In genomic region chr1:45620588-45621500, GRCh38 we compare ENCODE assay signal across 12 cellular contexts. TPM values are rescaled to one million over a fixed set of nuclear protein-coding genes. Genes with fewer than 3 reads are reported as not detected.
A peak's percentile ranks its signal among the peaks of the same experiment; 100 is the strongest.
DNase-seq lines count a peak whose midpoint lies in the region; ATAC-seq, FAIRE-seq and TF ChIP-seq lines count a peak whose summit lies in the region.
"Had no signal": no experiment of that assay in that cellular context is flagged by ENCODE, and none has a peak within 500 bp of the region (broad histone marks: within the 10 kb centered on the region; RNA-seq: fewer than 3 reads in every experiment).

No MANE protein-coding gene starts in this region.

- H3K4me2 ChIP-seq in BLaER1 treated with 17β-estradiol and CSF1 and Interleukin-3, amounts not matched to agents 10 nM and 100 nM: peak overlapping the region in 3 of 11 experiments; percentile 55 to 62 (median 59); a peak in 4 of 22 replicates
- no peak overlapping the region for H3K4me2 ChIP-seq in H9 (ENCODE audit: insufficient read depth, insufficient read length, low read length)

- no peak overlapping the region for H3K23ac ChIP-seq in H9 (ENCODE audit: insufficient read length, low read depth, low read length)

- peaks cover 0 to 82% (median 60%) of the 10 kb centered on the region in 11 experiments; a peak in 19 of 22 replicates for H4K20me1 ChIP-seq in BLaER1 treated with 17β-estradiol and CSF1 and Interleukin-3, amounts not matched to agents 10 nM and 100 nM
- H4K20me1 ChIP-seq in H9 (ENCODE audit: control insufficient read depth, insufficient read depth, insufficient read length): no peaks in the 10 kb centered on the region

- peaks cover 0 to 4% of the 10 kb centered on the region in 2 experiments; a peak in 1 of 4 replicates for H3K4me1 Mint-ChIP-seq in H9
- H3K4me1 Mint-ChIP-seq in dendritic cell treated with granulocyte-macrophage colony-stimulating factor and Interleukin-4, amounts not matched to agents 40 ng/mL and 50 ng/mL, for 4 days (ENCODE audit: low read depth): peaks cover 24% of the 10 kb centered on the region
- H3K4me1 Mint-ChIP-seq in natural killer cell: peaks cover 0 to 11% of the 10 kb centered on the region in 2 donors

- no peak overlapping the region for H2BK12ac ChIP-seq in H9 (ENCODE audit: insufficient read length, low read depth, low read length)

- no peak overlapping the region for H2AFZ ChIP-seq in H9 (ENCODE audit: low read length)

- no peak overlapping the region for H3T11ph ChIP-seq in H9 (ENCODE audit: low read length)

- H3K23me2 ChIP-seq in H9 (ENCODE audit: insufficient read length, low read depth, low read length, poor library complexity, severe bottlenecking): no peaks in the 10 kb centered on the region

- no peak overlapping the region for H3K14ac ChIP-seq in H9 (ENCODE audit: insufficient read depth, low read length)

- no peak overlapping the region for H3K4me3 Mint-ChIP-seq in H9
- no peak overlapping the region for H3K4me3 Mint-ChIP-seq in dendritic cell treated with granulocyte-macrophage colony-stimulating factor and Interleukin-4, amounts not matched to agents 40 ng/mL and 50 ng/mL, for 4 days
- H3K4me3 Mint-ChIP-seq in natural killer cell: no peak overlapping the region

- H3K27ac ChIP-seq in BLaER1 treated with 17β-estradiol and CSF1 and Interleukin-3, amounts not matched to agents 10 nM and 100 nM: peak overlapping the region in 6 of 11 experiments; percentile 4 to 53 (median 34); a peak in 7 of 22 replicates
- H3K27ac ChIP-seq in H9 (ENCODE audit: insufficient read length, low read depth, low read length): no peak overlapping the region

- H4K8ac ChIP-seq in H9 (replicated peaks; ENCODE audit: insufficient read length, low read depth, low read length): no peak overlapping the region

- TF ChIP-seq POLR2A in H54 (IDR thresholded peaks at IDR 0.05; ENCODE audit: low read depth, low read length): no peak

- no peaks in the 10 kb centered on the region for H3K27me3 ChIP-seq in BLaER1 treated with 17β-estradiol and CSF1 and Interleukin-3, amounts not matched to agents 10 nM and 100 nM
- H3K27me3 ChIP-seq in H9 (ENCODE audit: insufficient read depth, low read length): no peaks in the 10 kb centered on the region
- H3K27me3 ChIP-seq: Peyer's patch had no signal

- no peak overlapping the region for H2BK20ac ChIP-seq in H9 (ENCODE audit: low read depth, low read length, poor library complexity, severe bottlenecking)

- no peak overlapping the region for H2BK120ac ChIP-seq in H9 (ENCODE audit: low read depth, low read length, poor library complexity, severe bottlenecking)

- no peaks in the 10 kb centered on the region for H3K79me1 ChIP-seq in H9 (ENCODE audit: insufficient read depth, low read depth, low read length, poor library complexity, severe bottlenecking)

- H3K18ac ChIP-seq in H9 (ENCODE audit: insufficient read length, low read depth, low read length): no peak overlapping the region

- H3K36me3 Mint-ChIP-seq in H9 (ENCODE audit: insufficient read depth in 1 of 3, low read depth in 3 of 3) (peaks cover 22 to 50% (median 38%) of the 10 kb centered on the region in 3 experiments; a peak in 6 of 7 replicates), natural killer cell (peaks cover 23% of the 10 kb centered on the region)
- H3K36me3 Mint-ChIP-seq in dendritic cell treated with granulocyte-macrophage colony-stimulating factor and Interleukin-4, amounts not matched to agents 40 ng/mL and 50 ng/mL, for 4 days (ENCODE audit: low read depth): peaks cover 56% of the 10 kb centered on the region

- peak in 1 of 3 donors; percentile 14 for ATAC-seq in natural killer cell

- no peak for TF ChIP-seq CTCF in H9 (conservative IDR thresholded peaks at IDR 0.05)
- no peak for TF ChIP-seq CTCF in natural killer cell (IDR thresholded peaks at IDR 0.05)
- TF ChIP-seq CTCF in foreskin fibroblast (IDR thresholded peaks at IDR 0.05; ENCODE audit: low read depth, low read length): no peak

- H3K9me3 ChIP-seq in BLaER1 treated with 17β-estradiol and CSF1 and Interleukin-3, amounts not matched to agents 10 nM and 100 nM (replicated peaks in 1 of 11): no peaks in the 10 kb centered on the region
- H3K9me3 ChIP-seq in H9 (ENCODE audit: control insufficient read depth, low read depth, low read length): no peaks in the 10 kb centered on the region
- H3K9me3 ChIP-seq: Peyer's patch had no signal

- no peak for FAIRE-seq in H54 (lab: Jason Lieb, UNC)

- H3K9ac ChIP-seq in BLaER1 treated with 17β-estradiol and CSF1 and Interleukin-3, amounts not matched to agents 10 nM and 100 nM: peak overlapping the region in 2 of 11 experiments; percentile 15 to 42; a peak in 1 of 22 replicates
- no peak overlapping the region for H3K9ac ChIP-seq in H9 (ENCODE audit: extremely low read depth, insufficient read length, low read length)

- H4K91ac ChIP-seq in H9 (ENCODE audit: insufficient read length, low read depth, low read length): no peak overlapping the region

- peaks cover 0 to 28% (median 5%) of the 10 kb centered on the region in 10 experiments; a peak in 9 of 20 replicates for H3K4me1 ChIP-seq in BLaER1 treated with 17β-estradiol and CSF1 and Interleukin-3, amounts not matched to agents 10 nM and 100 nM
- no peaks in the 10 kb centered on the region for H3K4me1 ChIP-seq in H9 (ENCODE audit: insufficient read depth, low read length)

- intact Hi-C loops in dendritic cell treated with granulocyte-macrophage colony-stimulating factor and Interleukin-4, amounts not matched to agents 40 ng/mL and 50 ng/mL, for 4 days (cut with micrococcal nuclease): no loop called here
- intact Hi-C loops in natural killer cell (cut with micrococcal nuclease): no loop called here

- H3K27me3 Mint-ChIP-seq in H9 (ENCODE audit: low read depth): no peaks in the 10 kb centered on the region
- H3K27me3 Mint-ChIP-seq in dendritic cell treated with granulocyte-macrophage colony-stimulating factor and Interleukin-4, amounts not matched to agents 40 ng/mL and 50 ng/mL, for 4 days: no peaks in the 10 kb centered on the region
- H3K27me3 Mint-ChIP-seq in natural killer cell (ENCODE audit: low read depth in 2 of 2): no peaks in the 10 kb centered on the region

- H3K27ac Mint-ChIP-seq in H9: peak overlapping the region in 2 of 3 experiments; percentile 82 to 98; a peak in 5 of 7 replicates
- H3K27ac Mint-ChIP-seq in dendritic cell treated with granulocyte-macrophage colony-stimulating factor and Interleukin-4, amounts not matched to agents 40 ng/mL and 50 ng/mL, for 4 days: peak overlapping the region; percentile 68
- H3K27ac Mint-ChIP-seq in natural killer cell: peak overlapping the region; percentile 69 to 78

- H3K4me3 ChIP-seq in BLaER1 treated with 17β-estradiol and CSF1 and Interleukin-3, amounts not matched to agents 10 nM and 100 nM: no peak overlapping the region
- H3K4me3 ChIP-seq in foreskin fibroblast (ENCODE audit: low read depth in 1 of 2, low read length in 2 of 2): no peak overlapping the region
- H3K4me3 ChIP-seq: Peyer's patch had no signal

- H2AK5ac ChIP-seq in H9 (ENCODE audit: insufficient read length, low read length): no peak overlapping the region

- H3K79me2 ChIP-seq in H9 (ENCODE audit: insufficient read depth, low read length): no peaks in the 10 kb centered on the region

- WGBS in H9 (ENCODE audit: extremely low coverage, insufficient read length, low lambda C conversion rate): no CpG with 5 or more reads among the region's 17 CpGs

- H3K36me3 ChIP-seq in BLaER1 treated with 17β-estradiol and CSF1 and Interleukin-3, amounts not matched to agents 10 nM and 100 nM: peaks cover 55 to 91% (median 83%) of the 10 kb centered on the region in 11 experiments

- H4K5ac ChIP-seq in H9 (ENCODE audit: insufficient read length, low read depth, low read length): no peak overlapping the region

- no peak overlapping the region for H2BK15ac ChIP-seq in H9 (ENCODE audit: low read depth, low read length)

- H3K4ac ChIP-seq in H9 (ENCODE audit: low read depth, low read length): no peak overlapping the region

- DNase-seq in H9 (no peak), natural killer cell (no peak), putamen (ENCODE audit: low spot score) (no peak), Ammon's horn (ENCODE audit: low spot score) (no peak), H54 (ENCODE audit: insufficient read length, low spot score) (no peak), foreskin fibroblast (no peak)
- DNase-seq: foreskin melanocyte, NCI-H1105 treated with DMSO at 0.1 percent for 48 hours, Peyer's patch, trophoblast cell had no signal

- H3K56ac ChIP-seq in H9 (ENCODE audit: insufficient read length, low read depth, low read length): no peak overlapping the region

- H3K9me3 Mint-ChIP-seq in H9: no peaks in the 10 kb centered on the region
- H3K9me3 Mint-ChIP-seq in dendritic cell treated with granulocyte-macrophage colony-stimulating factor and Interleukin-4, amounts not matched to agents 40 ng/mL and 50 ng/mL, for 4 days: no peaks in the 10 kb centered on the region
- no peaks in the 10 kb centered on the region for H3K9me3 Mint-ChIP-seq in natural killer cell

- H2BK5ac ChIP-seq in H9 (ENCODE audit: insufficient read length, low read length): no peak overlapping the region

RNA-seq across cellular contexts. Expression of gene CCDC17, which starts 3.0 kb away (rescaled TPM):
- total RNA-seq in H9 (2021) (1.0 and 1.9 TPM in 2 replicates), natural killer cell (1 to 10 TPM; 2.9 to 4.5 (median 3.3) TPM)

RNA-seq across cellular contexts. Expression of gene NASP, which starts 37.0 kb away (rescaled TPM):
- 484 and 514 TPM in 2 replicates for total RNA-seq in H9 (2021)
- 100 to 1,000 TPM; 109 to 171 (median 121) TPM for total RNA-seq in natural killer cell
